ENCODE assay signal across 18 cellular contexts in genomic region chr10:17651891-17652290, GRCh38. TPM values are rescaled to one million over a fixed set of nuclear protein-coding genes. Genes with fewer than 3 reads are reported as not detected.
DNase-seq lines count a peak whose midpoint lies in the region; ATAC-seq and TF ChIP-seq lines count a peak whose summit lies in the region.
"Had no signal": no experiment of that assay in that cellular context is flagged by ENCODE, and none has a peak within 500 bp of the region (broad histone marks: within the 10 kb centered on the region; RNA-seq: fewer than 3 reads in every experiment).

No MANE protein-coding gene starts in this region.

- no peak overlapping the region for H3K9ac ChIP-seq in SK-N-MC (ENCODE audit: insufficient read length)

- peaks cover 18% of the 10 kb centered on the region for H3K4me1 ChIP-seq in CD8-positive, alpha-beta T cell (ENCODE audit: insufficient read depth, low read length)

- peaks cover 80% of the 10 kb centered on the region for H3K4me1 Mint-ChIP-seq in CD8-positive, alpha-beta T cell (ENCODE audit: low read depth)
- peaks cover 61% of the 10 kb centered on the region for H3K4me1 Mint-ChIP-seq in osteocyte (ENCODE audit: unreplicated experiment)

- peaks cover 7% of the 10 kb centered on the region for H3K9me3 ChIP-seq in CD8-positive, alpha-beta T cell (ENCODE audit: low read length)
- H3K9me3 ChIP-seq in SK-N-MC (ENCODE audit: low read depth, low read length) = no peaks in the 10 kb centered on the region; the same call in 1 of the 2 replicates
- H3K9me3 ChIP-seq: neutrophil, thyroid gland had no signal

- DNase-seq in CD8-positive, alpha-beta T cell = no peak
- DNase-seq in SK-N-MC (ENCODE audit: low read depth, low spot score) = no peak
- peak; percentile 47 for DNase-seq in choroid plexus epithelial cell (ENCODE audit: low read depth)
- DNase-seq in osteocyte (ENCODE audit: extremely low spot score, unreplicated experiment) = no peak
- DNase-seq in NCI-H2227 treated with DMSO at 0.1 percent for 48 hours (lab: John Stamatoyannopoulos, UW) = no peak
- DNase-seq in NCI-H2081 treated with DMSO at 0.1 percent for 48 hours (lab: John Stamatoyannopoulos, UW) = no peak
- no peak for DNase-seq in NAMALWA (ENCODE audit: low spot score)
- DNase-seq: activated naive CD8-positive, alpha-beta T cell treated with anti-CD3 and anti-CD28 coated beads, Interleukin-2, amount 10 ng/mL, durations not matched to agents 7 days and 5 days; left lung; mucosa of descending colon; NCI-H748 treated with DMSO at 0.1 percent for 48 hours; SHP77 treated with DMSO at 0.1 percent for 48 hours; thyroid gland; WERI-Rb-1 had no signal

- peaks cover 4% of the 10 kb centered on the region for H3K9me3 Mint-ChIP-seq in CD8-positive, alpha-beta T cell
- peaks cover 14% of the 10 kb centered on the region for H3K9me3 Mint-ChIP-seq in osteocyte (ENCODE audit: unreplicated experiment)

- H3K27me3 Mint-ChIP-seq in CD8-positive, alpha-beta T cell (ENCODE audit: low read depth) = no peaks in the 10 kb centered on the region
- no peaks in the 10 kb centered on the region for H3K27me3 Mint-ChIP-seq in osteocyte (ENCODE audit: unreplicated experiment)
- H3K27me3 Mint-ChIP-seq: activated naive CD8-positive, alpha-beta T cell treated with anti-CD3 and anti-CD28 coated beads, Interleukin-2, amount 10 ng/mL, durations not matched to agents 7 days and 5 days had no signal

- H3K4me3 ChIP-seq in CD8-positive, alpha-beta T cell (ENCODE audit: low read depth, low read length) = no peak overlapping the region
- H3K4me3 ChIP-seq in SK-N-MC = no peak overlapping the region
- no peak overlapping the region for H3K4me3 ChIP-seq in choroid plexus epithelial cell (ENCODE audit: low read depth, low read length)
- H3K4me3 ChIP-seq: left lung, mucosa of descending colon, thyroid gland had no signal

- H3K36me3 Mint-ChIP-seq in CD8-positive, alpha-beta T cell = peaks cover 37% of the 10 kb centered on the region
- H3K36me3 Mint-ChIP-seq in osteocyte (ENCODE audit: unreplicated experiment) = peaks cover 15% of the 10 kb centered on the region

- peaks cover 3% of the 10 kb centered on the region for H3K36me3 ChIP-seq in CD8-positive, alpha-beta T cell (ENCODE audit: insufficient read depth, low read length)
- peaks cover 6% of the 10 kb centered on the region; the same call in 1 of the 2 replicates for H3K36me3 ChIP-seq in SK-N-MC (ENCODE audit: insufficient read depth, low read length)
- H3K36me3 ChIP-seq: left lung, neutrophil, thyroid gland had no signal

- H3K27ac ChIP-seq in CD8-positive, alpha-beta T cell (ENCODE audit: low read depth, low read length) = no peak overlapping the region
- H3K27ac ChIP-seq in SK-N-MC = peak overlapping the region; percentile 46; the same call in 1 of the 2 replicates
- H3K27ac ChIP-seq: neutrophil, thyroid gland, WERI-Rb-1 had no signal

- ATAC-seq in CD8-positive, alpha-beta T cell = no peak
- no peak for ATAC-seq in HG02623 (IDR thresholded peaks at IDR 0.05; ENCODE audit: unreplicated experiment)
- ATAC-seq: mucosa of descending colon had no signal

- peak overlapping the region; percentile 77 for H3K27ac Mint-ChIP-seq in CD8-positive, alpha-beta T cell
- peak overlapping the region; percentile 75 for H3K27ac Mint-ChIP-seq in osteocyte (ENCODE audit: unreplicated experiment)
- H3K27ac Mint-ChIP-seq: activated naive CD8-positive, alpha-beta T cell treated with anti-CD3 and anti-CD28 coated beads, Interleukin-2, amount 10 ng/mL, durations not matched to agents 7 days and 5 days; activated T-helper 1 cell treated with anti-CD3 and anti-CD28 coated beads, Interleukin-12 subunit alpha, Interleukin-12 subunit beta, Interleukin-2, Interleukin-4 antibody, amounts not matched to agents 30 ng/mL and 10 ng/mL and 1 ng/mL, durations not matched to agents 14 hours and 24 hours and 36 hours had no signal

- no peaks in the 10 kb centered on the region for H3K27me3 ChIP-seq in CD8-positive, alpha-beta T cell (ENCODE audit: insufficient read depth, low read length)
- H3K27me3 ChIP-seq: left lung, neutrophil, thyroid gland had no signal

- CTCF ChIA-PET in CD8-positive, alpha-beta T cell (lab: Charles Lee) = interaction anchor here (0.6 kb wide), 1 partner anchor 647 kb away, joined by 3 read pairs; no protein-coding TSS in a partner anchor

- H3K4me3 Mint-ChIP-seq in CD8-positive, alpha-beta T cell = no peak overlapping the region
- H3K4me3 Mint-ChIP-seq in osteocyte (ENCODE audit: unreplicated experiment) = peak overlapping the region; percentile 20
- H3K4me3 Mint-ChIP-seq: activated naive CD8-positive, alpha-beta T cell treated with anti-CD3 and anti-CD28 coated beads, Interleukin-2, amount 10 ng/mL, durations not matched to agents 7 days and 5 days; activated T-helper 1 cell treated with anti-CD3 and anti-CD28 coated beads, Interleukin-12 subunit alpha, Interleukin-12 subunit beta, Interleukin-2, Interleukin-4 antibody, amounts not matched to agents 30 ng/mL and 10 ng/mL and 1 ng/mL, durations not matched to agents 14 hours and 24 hours and 36 hours had no signal

- POLR2A ChIA-PET in CD8-positive, alpha-beta T cell (lab: Charles Lee) = no interaction called here

- intact Hi-C loops in CD8-positive, alpha-beta T cell (cut with DNase I, micrococcal nuclease) = loop anchor here (5.0 kb wide), 2 partner anchors 35 to 45 kb away; no protein-coding TSS in a partner anchor

- no peak for TF ChIP-seq CTCF in CD8-positive, alpha-beta T cell (IDR thresholded peaks at IDR 0.05)
- TF ChIP-seq CTCF in choroid plexus epithelial cell (conservative IDR thresholded peaks at IDR 0.05; ENCODE audit: low read depth, low read length) (no peak), osteocyte (IDR thresholded peaks at IDR 0.05) (no peak)

RNA-seq across cellular contexts. Expression of gene STAM, which starts 7.9 kb away (rescaled TPM):
- total RNA-seq in CD8-positive, alpha-beta T cell = 10 to 100 TPM; 44.0 to 47.9 TPM
- 26.6 and 32.0 TPM in 2 replicates for total RNA-seq in osteocyte

RNA-seq across cellular contexts. Expression of gene HACD1, which starts 34.7 kb away (rescaled TPM):
- not detected for total RNA-seq in CD8-positive, alpha-beta T cell
- 25.1 and 28.6 TPM in 2 replicates for total RNA-seq in osteocyte
- total RNA-seq: OCI-LY7 had no signal

Comparison
In these comparisons a context has a peak if more than half of its experiments do, and no peak if none do; other contexts are left out.
1. RNA of gene HACD1, which starts 34.7 kb away (total RNA-seq): 25.1 to 28.6 TPM in osteocyte; not detected in CD8-positive, alpha-beta T cell; every median in the first group is over 10 times any median in the second.